Comparison of ENCODE assay signal across 8 cellular contexts in the genomic region with DNA sequence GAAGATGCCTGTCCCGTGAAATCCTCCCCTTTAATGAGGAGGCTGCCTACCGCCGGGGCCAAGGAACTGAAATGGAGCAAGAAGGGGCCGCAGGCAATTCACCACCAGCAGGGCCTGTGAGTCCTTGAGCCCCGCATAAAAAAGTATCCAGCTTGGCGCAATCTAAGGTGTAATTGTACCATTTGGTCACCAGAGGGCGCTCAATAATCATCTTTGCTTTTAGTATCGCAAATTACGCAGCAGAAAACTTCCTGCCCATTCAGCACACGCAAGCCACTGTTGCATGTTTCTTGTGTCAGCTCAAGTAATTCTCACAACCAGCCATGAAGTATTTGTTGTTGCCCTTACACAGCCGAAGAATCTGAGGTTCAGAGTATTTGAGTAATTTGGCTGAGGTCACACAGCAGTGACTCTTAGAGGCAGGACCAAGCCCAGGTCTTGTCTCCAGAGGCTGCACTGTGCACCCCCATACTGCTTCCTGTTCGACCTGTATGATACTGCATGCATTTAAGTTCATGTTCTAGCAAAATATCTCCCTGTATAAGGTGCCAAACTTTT.
A peak's percentile ranks its signal among the peaks of the same experiment; 100 is the strongest.
DNase-seq lines count a peak whose midpoint lies in the region; ATAC-seq lines count a peak whose summit lies in the region.

No MANE protein-coding gene starts in this region.

- peaks cover 18% of the 10 kb centered on the region for H3K27me3 Mint-ChIP-seq in stimulated activated memory B cell treated with anti-CD40 and anti-IgM and Interleukin-4, amounts not matched to agents 10 μg/mL and 1 μg/mL and 100 μg/mL, for 72 hours

- H3K36me3 Mint-ChIP-seq in stimulated activated memory B cell treated with anti-CD40 and anti-IgM and Interleukin-4, amounts not matched to agents 10 μg/mL and 1 μg/mL and 100 μg/mL, for 72 hours: no peaks in the 10 kb centered on the region

- peak; percentile 94 for DNase-seq in ELF-1 (ENCODE audit: low read depth, low spot score)
- peak; percentile 60 for DNase-seq in HS-5 (ENCODE audit: low read depth)
- peak; percentile 78 for DNase-seq in NCI-H748 (lab: John Stamatoyannopoulos, UW; ENCODE audit: unreplicated experiment)
- peak; percentile 44 for DNase-seq in activated CD4-positive, alpha-beta T cell treated with anti-CD3 and anti-CD28 coated beads, Interleukin-2, amount 50 U/mL, for 1 hour
- peak; percentile 71 for DNase-seq in ecto neural progenitor cell (ENCODE audit: low spot score)
- DNase-seq in medulla oblongata (ENCODE audit: extremely low spot score): peak; percentile 91

- H3K4me3 Mint-ChIP-seq in stimulated activated memory B cell treated with anti-CD40 and anti-IgM and Interleukin-4, amounts not matched to agents 10 μg/mL and 1 μg/mL and 100 μg/mL, for 72 hours: peak overlapping the region; percentile 12

- H3K9me3 Mint-ChIP-seq in stimulated activated memory B cell treated with anti-CD40 and anti-IgM and Interleukin-4, amounts not matched to agents 10 μg/mL and 1 μg/mL and 100 μg/mL, for 72 hours: no peaks in the 10 kb centered on the region

- peak overlapping the region; percentile 69 for H3K27ac Mint-ChIP-seq in stimulated activated memory B cell treated with anti-CD40 and anti-IgM and Interleukin-4, amounts not matched to agents 10 μg/mL and 1 μg/mL and 100 μg/mL, for 72 hours

- ATAC-seq in stimulated activated memory B cell treated with anti-CD40 and anti-IgM and Interleukin-4, amounts not matched to agents 10 μg/mL and 1 μg/mL and 100 μg/mL, for 72 hours: peak; percentile 59
- ATAC-seq in HG03521 (IDR thresholded peaks at IDR 0.05; ENCODE audit: unreplicated experiment): no peak

- peaks cover 34% of the 10 kb centered on the region for H3K4me1 Mint-ChIP-seq in stimulated activated memory B cell treated with anti-CD40 and anti-IgM and Interleukin-4, amounts not matched to agents 10 μg/mL and 1 μg/mL and 100 μg/mL, for 72 hours

Comparison
In these comparisons a context has a peak if more than half of its experiments do, and no peak if none do; other contexts are left out.
1. DNase-seq: peak in every context shown above with its lines; median percentile 94 in ELF-1; 91 in medulla oblongata; 78 in NCI-H748; 71 in ecto neural progenitor cell; 60 in HS-5; 44 in activated CD4-positive, alpha-beta T cell treated with anti-CD3 and anti-CD28 coated beads, Interleukin-2, amount 50 U/mL, for 1 hour.